Comparison of ENCODE assay signal across 32 cellular contexts in genomic region chr1:74419611-74420010, GRCh38.
"Had no signal": no experiment of that assay in that cellular context is flagged by ENCODE, and none has a peak within 500 bp of the region (broad histone marks: within the 10 kb centered on the region; RNA-seq: fewer than 3 reads in every experiment).

No MANE protein-coding gene starts in this region.

- H3K4me3 ChIP-seq: body of pancreas, breast epithelium had no signal

- H3K27me3 ChIP-seq: body of pancreas, brain microvascular endothelial cell, breast epithelium had no signal

- ATAC-seq: activated CD4-positive, alpha-beta T cell treated with anti-CD3 and anti-CD28 coated beads for 36 hours; activated CD4-positive, CD25-positive, alpha-beta regulatory T cell treated with anti-CD3 and anti-CD28 coated beads, Interleukin-2, amount 50 U/mL, for 24 hours; activated CD8-positive, alpha-beta memory T cell treated with anti-CD3 and anti-CD28 coated beads, Interleukin-2, amount 10 ng/mL, durations not matched to agents 7 days and 5 days; activated CD8-positive, alpha-beta T cell treated with anti-CD3 and anti-CD28 coated beads, Interleukin-2, amount 10 ng/mL, durations not matched to agents 7 days and 5 days; activated naive CD8-positive, alpha-beta T cell treated with anti-CD3 and anti-CD28 coated beads, Interleukin-2, amount 50 U/mL, for 24 hours; body of pancreas; WTC11 had no signal

- H3K27ac ChIP-seq: body of pancreas, brain microvascular endothelial cell, breast epithelium, VCaP had no signal

- H3K4me1 ChIP-seq: body of pancreas, breast epithelium had no signal

- H3K9me3 ChIP-seq: body of pancreas had no signal

- DNase-seq: activated CD4-positive, alpha-beta memory T cell treated with anti-CD3 and anti-CD28 coated beads, Interleukin-2, amount 10 ng/mL, durations not matched to agents 7 days and 5 days; activated CD4-positive, alpha-beta T cell treated with anti-CD3 and anti-CD28 coated beads for 1 hour; activated CD4-positive, alpha-beta T cell treated with anti-CD3 and anti-CD28 coated beads for 36 hours; activated CD4-positive, alpha-beta T cell treated with anti-CD3 and anti-CD28 coated beads for 48 hours; activated CD4-positive, alpha-beta T cell treated with anti-CD3 and anti-CD28 coated beads, Interleukin-2, amount 10 ng/mL, durations not matched to agents 7 days and 5 days; activated CD4-positive, alpha-beta T cell treated with anti-CD3 and anti-CD28 coated beads, Interleukin-2, amount 50 U/mL, for 48 hours; activated CD4-positive, CD25-positive, alpha-beta regulatory T cell; activated CD8-positive, alpha-beta memory T cell treated with anti-CD3 and anti-CD28 coated beads for 24 hours; activated CD8-positive, alpha-beta memory T cell treated with anti-CD3 and anti-CD28 coated beads, Interleukin-2, amount 10 ng/mL, durations not matched to agents 7 days and 5 days; activated CD8-positive, alpha-beta memory T cell treated with anti-CD3 and anti-CD28 coated beads, Interleukin-2, amount 50 U/mL, for 48 hours; activated CD8-positive, alpha-beta T cell treated with anti-CD3 and anti-CD28 coated beads, Interleukin-2, amount 10 ng/mL, durations not matched to agents 7 days and 5 days; activated effector memory CD4-positive, alpha-beta T cell treated with Interleukin-2 at 50 U/mL for 16 hours; activated gamma-delta T cell; activated naive CD4-positive, alpha-beta T cell treated with anti-CD3 and anti-CD28 coated beads, Interleukin-2, amount 10 ng/mL, durations not matched to agents 7 days and 5 days; activated naive CD4-positive, alpha-beta T cell treated with Interleukin-2 at 50 U/mL for 16 hours; activated naive CD8-positive, alpha-beta T cell treated with anti-CD3 and anti-CD28 coated beads, Interleukin-2, amount 10 ng/mL, durations not matched to agents 7 days and 5 days; activated naive CD8-positive, alpha-beta T cell treated with anti-CD3 and anti-CD28 coated beads, Interleukin-2, amount 50 U/mL, for 24 hours; activated T-cell treated with anti-CD3 and anti-CD28 coated beads, Interleukin-2, amount 50 U/mL, for 24 hours; activated T-cell treated with anti-CD3 and anti-CD28 coated beads, Interleukin-2, amount 50 U/mL, for 48 hours; aorta; body of pancreas; brain microvascular endothelial cell; central memory CD4-positive, alpha-beta T cell; T-helper 1 cell; T-helper 2 cell; T-helper 9 cell had no signal

- H3K36me3 ChIP-seq: brain microvascular endothelial cell, breast epithelium had no signal

- FAIRE-seq: astrocyte, TTC549 had no signal
